Comparison of ENCODE assay signal across 15 cellular contexts in the genomic region with DNA sequence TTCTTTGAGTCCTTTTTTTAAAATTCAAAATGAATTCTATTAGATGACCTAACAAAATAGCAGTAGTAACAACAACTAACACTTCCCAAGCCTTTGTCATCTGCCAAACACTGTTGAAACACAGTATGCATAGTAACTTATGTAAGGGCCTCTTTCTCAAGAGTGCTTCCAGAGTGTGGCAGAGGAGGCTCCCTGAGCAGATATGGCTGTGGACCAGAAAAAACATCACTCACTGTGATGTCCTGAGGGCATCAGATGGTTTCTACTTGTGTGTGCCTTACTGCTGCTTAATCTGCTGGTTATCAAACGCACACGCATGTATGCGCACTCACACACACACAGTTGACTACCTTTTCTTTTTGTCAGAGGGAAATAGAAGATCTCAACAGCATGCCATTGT.
DNase-seq lines count a peak whose midpoint lies in the region; ATAC-seq and TF ChIP-seq lines count a peak whose summit lies in the region.
"Had no signal": no experiment of that assay in that cellular context is flagged by ENCODE, and none has a peak within 500 bp of the region (broad histone marks: within the 10 kb centered on the region; RNA-seq: fewer than 3 reads in every experiment).

No MANE protein-coding gene starts in this region.

- DNase-seq in NCI-H1417 (lab: John Stamatoyannopoulos, UW) (peak in 2 of 3 experiments; percentile 46 to 79), NCI-H1417 treated with DMSO at 0.1 percent for 48 hours (lab: John Stamatoyannopoulos, UW) (no peak), NCI-H187 (lab: John Stamatoyannopoulos, UW) (peak; percentile 34 to 35), choroid plexus epithelial cell (ENCODE audit: low read depth) (peak; percentile 80), renal cortical epithelial cell (ENCODE audit: low read depth) (peak; percentile 36), inferior parietal cortex (ENCODE audit: extremely low spot score) (no peak)
- DNase-seq in activated CD8-positive, alpha-beta memory T cell treated with anti-CD3 and anti-CD28 coated beads, Interleukin-2, amount 50 U/mL, for 48 hours = no peak
- DNase-seq: activated T-cell treated with anti-CD3 and anti-CD28 coated beads, Interleukin-2, amount 50 U/mL, for 48 hours; kidney; naive thymus-derived CD4-positive, alpha-beta T cell; NCI-H2227 treated with DMSO at 0.1 percent for 48 hours had no signal

- ATAC-seq in HG03039 (IDR thresholded peaks at IDR 0.05; ENCODE audit: unreplicated experiment) = no peak
- ATAC-seq: A549; naive thymus-derived CD4-positive, alpha-beta T cell had no signal

- no peak for TF ChIP-seq CTCF in choroid plexus epithelial cell (conservative IDR thresholded peaks at IDR 0.05; ENCODE audit: low read depth, low read length)

- H3K4me3 ChIP-seq in choroid plexus epithelial cell (ENCODE audit: low read depth, low read length) = no peak overlapping the region
- H3K4me3 ChIP-seq: A549, esophagus muscularis mucosa, right atrium auricular region had no signal

Comparison
In these comparisons a context has a peak if more than half of its experiments do, and no peak if none do; other contexts are left out.
1. DNase-seq: peak in NCI-H1417 (2 of 3), NCI-H187 (2 of 2), choroid plexus epithelial cell (single experiment) and renal cortical epithelial cell (single experiment); none in NCI-H1417 treated with DMSO at 0.1 percent for 48 hours (single experiment), activated CD8-positive, alpha-beta memory T cell treated with anti-CD3 and anti-CD28 coated beads, Interleukin-2, amount 50 U/mL, for 48 hours (single experiment) and inferior parietal cortex (single experiment).